Comparison of ENCODE assay signal across 22 cellular contexts in genomic region chr16:10947211-10947787, GRCh38. TPM values are rescaled to one million over a fixed set of nuclear protein-coding genes. Genes with fewer than 3 reads are reported as not detected.
A peak's percentile ranks its signal among the peaks of the same experiment; 100 is the strongest.
DNase-seq lines count a peak whose midpoint lies in the region; ATAC-seq and TF ChIP-seq lines count a peak whose summit lies in the region.
"Had no signal": no experiment of that assay in that cellular context is flagged by ENCODE, and none has a peak within 500 bp of the region (broad histone marks: within the 10 kb centered on the region; RNA-seq: fewer than 3 reads in every experiment).

No MANE protein-coding gene starts in this region.

- ATAC-seq in HG02870 (IDR thresholded peaks at IDR 0.05; ENCODE audit: unreplicated experiment) (no peak), WTC11 (no peak)
- ATAC-seq: A549, left lung, mucosa of descending colon had no signal

- peak overlapping the region; percentile 78 to 99 (median 90); a peak in 21 of 22 replicates for H3K4me2 ChIP-seq in BLaER1 treated with 17β-estradiol and CSF1 and Interleukin-3, amounts not matched to agents 10 nM and 100 nM
- H3K4me2 ChIP-seq in Loucy (ENCODE audit: low read depth, low read length, poor library complexity, severe bottlenecking), result peak overlapping the region; percentile 77
- H3K4me2 ChIP-seq: A549 had no signal

- H3K9me3 Mint-ChIP-seq in chondrocyte (ENCODE audit: low read depth) (no peaks in the 10 kb centered on the region), nephron (no peaks in the 10 kb centered on the region), WTC11 (no peaks in the 10 kb centered on the region)
- H3K9me3 Mint-ChIP-seq: activated CD4-positive, alpha-beta memory T cell treated with anti-CD3 and anti-CD28 coated beads for 36 hours had no signal

- H3K9me3 ChIP-seq in BLaER1 treated with 17β-estradiol and CSF1 and Interleukin-3, amounts not matched to agents 10 nM and 100 nM (replicated peaks in 1 of 11), result no peaks in the 10 kb centered on the region
- no peaks in the 10 kb centered on the region for H3K9me3 ChIP-seq in Loucy (ENCODE audit: insufficient read depth, low read depth, low read length)
- H3K9me3 ChIP-seq: A549, left lung, mucosa of descending colon, stomach, transverse colon had no signal

- 0 out of 22 replicates have a peak overlapping the region, but pooled peaks of 1 of the 11 experiments have one; percentile 7 for H3K9ac ChIP-seq in BLaER1 treated with 17β-estradiol and CSF1 and Interleukin-3, amounts not matched to agents 10 nM and 100 nM
- no peak overlapping the region for H3K9ac ChIP-seq in Loucy (ENCODE audit: low read depth, low read length, poor library complexity, severe bottlenecking)

- H3K79me2 ChIP-seq in Loucy (ENCODE audit: insufficient read depth, low read length), result peaks cover 44% of the 10 kb centered on the region; the same call in 1 of the 2 replicates

- H3K27ac Mint-ChIP-seq in chondrocyte (ENCODE audit: unreplicated experiment) (peak overlapping the region; percentile 9), nephron (peak overlapping the region in 2 of 3 experiments; percentile 21 to 30), WTC11 (no peak overlapping the region)
- H3K27ac Mint-ChIP-seq: activated CD4-positive, alpha-beta memory T cell treated with anti-CD3 and anti-CD28 coated beads for 36 hours had no signal

- H3K4me1 Mint-ChIP-seq in chondrocyte (ENCODE audit: low read depth) (peaks cover 74% of the 10 kb centered on the region), nephron (peaks cover 63% of the 10 kb centered on the region), WTC11 (peaks cover 66% of the 10 kb centered on the region)

- H3K27ac ChIP-seq in BLaER1 treated with 17β-estradiol and CSF1 and Interleukin-3, amounts not matched to agents 10 nM and 100 nM, result peak overlapping the region in 2 of 11 experiments; percentile 2 to 13; a peak in 2 of 22 replicates
- H3K27ac ChIP-seq: A549, cardiac muscle cell, left lung, stomach, transverse colon had no signal

- H3K27me3 Mint-ChIP-seq in chondrocyte (ENCODE audit: low read depth) (no peaks in the 10 kb centered on the region), nephron (ENCODE audit: low read depth) (no peaks in the 10 kb centered on the region), WTC11 (ENCODE audit: low read depth) (peaks cover 3% of the 10 kb centered on the region; the same call in 1 of the 2 replicates)
- H3K27me3 Mint-ChIP-seq: activated CD4-positive, alpha-beta memory T cell treated with anti-CD3 and anti-CD28 coated beads for 36 hours had no signal

- no peaks in the 10 kb centered on the region for H3K9me2 ChIP-seq in Loucy (replicated peaks; ENCODE audit: low read depth, low read length)

- no peak for DNase-seq in chondrocyte (ENCODE audit: low spot score)
- no peak for DNase-seq in NCI-H748 treated with DMSO at 0.1 percent for 48 hours (lab: John Stamatoyannopoulos, UW)
- no peak for DNase-seq in occipital lobe (lab: John Stamatoyannopoulos, UW)
- no peak for DNase-seq in WTC11 (ENCODE audit: low spot score)
- DNase-seq: activated CD4-positive, alpha-beta memory T cell treated with anti-CD3 and anti-CD28 coated beads for 36 hours; amniotic stem cell; IMR-90; NCI-H146; NCI-H2171 treated with DMSO at 0.1 percent for 48 hours; NCI-H526; stimulated activated CD4-positive, alpha-beta T cell treated with anti-CD3 and anti-CD28 coated beads, Interleukin-4, amount 100 ng/mL, for 4 hours; stomach; T-helper 2 cell; transverse colon had no signal

- POLR2A ChIA-PET in WTC11 (lab: Charles Lee), result no interaction called here

- no peak for TF ChIP-seq CTCF in Loucy (conservative IDR thresholded peaks at IDR 0.05; ENCODE audit: low read length)
- TF ChIP-seq CTCF in chondrocyte (IDR thresholded peaks at IDR 0.05), result no peak
- no peak for TF ChIP-seq CTCF in nephron (IDR thresholded peaks at IDR 0.05; ENCODE audit: unreplicated experiment in 3 of 3)
- TF ChIP-seq CTCF in WTC11 (IDR thresholded peaks at IDR 0.05), result no peak

- H3K36me3 ChIP-seq in BLaER1 treated with 17β-estradiol and CSF1 and Interleukin-3, amounts not matched to agents 10 nM and 100 nM, result no peaks in the 10 kb centered on the region
- H3K36me3 ChIP-seq in Loucy (ENCODE audit: insufficient read depth, low read length), result no peaks in the 10 kb centered on the region
- H3K36me3 ChIP-seq: cardiac muscle cell, left lung, stomach, transverse colon had no signal

- no peaks in the 10 kb centered on the region for H3K27me3 ChIP-seq in BLaER1 treated with 17β-estradiol and CSF1 and Interleukin-3, amounts not matched to agents 10 nM and 100 nM
- H3K27me3 ChIP-seq in Loucy (ENCODE audit: insufficient read depth, low read length, poor library complexity, severe bottlenecking), result no peaks in the 10 kb centered on the region
- H3K27me3 ChIP-seq: cardiac muscle cell, left lung, stomach, transverse colon had no signal

- peaks cover 9 to 74% (median 61%) of the 10 kb centered on the region in 11 experiments; a peak in 19 of 22 replicates for H4K20me1 ChIP-seq in BLaER1 treated with 17β-estradiol and CSF1 and Interleukin-3, amounts not matched to agents 10 nM and 100 nM
- H4K20me1 ChIP-seq in Loucy (ENCODE audit: insufficient read depth, low read length, poor library complexity, severe bottlenecking), result peaks cover 3% of the 10 kb centered on the region

- peaks cover 61 to 76% (median 72%) of the 10 kb centered on the region in 10 experiments for H3K4me1 ChIP-seq in BLaER1 treated with 17β-estradiol and CSF1 and Interleukin-3, amounts not matched to agents 10 nM and 100 nM
- peaks cover 20% of the 10 kb centered on the region for H3K4me1 ChIP-seq in Loucy (ENCODE audit: insufficient read depth, low read length, poor library complexity, severe bottlenecking)

- no peak overlapping the region for H2AFZ ChIP-seq in Loucy (ENCODE audit: low read length)

- no peak overlapping the region for H3K4me3 Mint-ChIP-seq in chondrocyte (ENCODE audit: unreplicated experiment)
- peak overlapping the region; percentile 42 to 87 (median 86) for H3K4me3 Mint-ChIP-seq in nephron
- H3K4me3 Mint-ChIP-seq in WTC11, result no peak overlapping the region
- H3K4me3 Mint-ChIP-seq: activated CD4-positive, alpha-beta memory T cell treated with anti-CD3 and anti-CD28 coated beads for 36 hours had no signal

- CTCF ChIA-PET in WTC11 (lab: Charles Lee), result interaction anchor here (1.0 to 1.5 kb wide), 2 partner anchors 16 to 28 kb away, joined by 3 to 4 read pairs; no protein-coding TSS in a partner anchor

- H3K36me3 Mint-ChIP-seq in chondrocyte (ENCODE audit: low read depth) (no peaks in the 10 kb centered on the region), nephron (ENCODE audit: low read depth) (no peaks in the 10 kb centered on the region), WTC11 (no peaks in the 10 kb centered on the region)
- H3K36me3 Mint-ChIP-seq: activated CD4-positive, alpha-beta memory T cell treated with anti-CD3 and anti-CD28 coated beads for 36 hours had no signal

- peaks cover 2% of the 10 kb centered on the region; the same call in 1 of the 2 replicates for H3F3A ChIP-seq in Loucy (ENCODE audit: low read depth)

- H3K4me3 ChIP-seq in BLaER1 treated with 17β-estradiol and CSF1 and Interleukin-3, amounts not matched to agents 10 nM and 100 nM, result no peak overlapping the region
- H3K4me3 ChIP-seq in Loucy (ENCODE audit: low read length, poor library complexity, severe bottlenecking), result no peak overlapping the region
- H3K4me3 ChIP-seq: A549, cardiac muscle cell, mucosa of descending colon, stomach, transverse colon had no signal

TF ChIP-seq in WTC11, 78 proteins besides CTCF, POLR2A, EP300 and RAD21 (continues in another document):
- TF ChIP-seq FOXK1 (CRISPR knock-in tag; IDR thresholded peaks at IDR 0.05) (no peak), JUN (CRISPR knock-in tag; IDR thresholded peaks at IDR 0.05) (no peak), AFF4 (CRISPR knock-in tag; IDR thresholded peaks at IDR 0.05; ENCODE audit: borderline replicate concordance) (no peak), ZNF263 (CRISPR knock-in tag; IDR thresholded peaks at IDR 0.05; ENCODE audit: low read depth) (no peak), ERG (CRISPR knock-in tag; IDR thresholded peaks at IDR 0.05) (no peak)

RNA-seq across cellular contexts. Expression of gene CLEC16A, which starts 2.9 kb away (rescaled TPM):
- total RNA-seq in chondrocyte, result 17.9 to 23.1 TPM (median 19.4 TPM) in 3 replicates
- total RNA-seq in occipital lobe, result 20.4 TPM
- 14.4 to 16.0 TPM (median 15.4 TPM) in 3 replicates for total RNA-seq in WTC11 (2021)

RNA-seq across cellular contexts. Expression of gene DEXI, which starts 5.0 kb away (rescaled TPM):
- total RNA-seq in chondrocyte (37.2 to 41.1 TPM (median 40.6 TPM) in 3 replicates), occipital lobe (8.1 TPM), WTC11 (2021) (33.7 to 42.1 TPM (median 37.7 TPM) in 3 replicates)

Comparison
In these comparisons a context has a peak if more than half of its experiments do, and no peak if none do; other contexts are left out.
1. H3K4me3 Mint-ChIP-seq: peak in nephron (3 of 3); none in chondrocyte (single experiment) and WTC11 (single experiment).